1 cellular context compared by ENCODE assay signal in genomic region chr12:112382866-112383265, GRCh38.
TF ChIP-seq lines count a peak whose summit lies in the region.

No MANE protein-coding gene starts in this region.

TF ChIP-seq in H1, 55 proteins besides CTCF, POLR2A, EP300 and RAD21:
- TF ChIP-seq CBX5 (IDR thresholded peaks at IDR 0.05; ENCODE audit: low read depth, low read length) (no peak), CEBPB (IDR thresholded peaks at IDR 0.05; ENCODE audit: low read depth, low read length) (no peak), POU5F1 (IDR thresholded peaks at IDR 0.05; ENCODE audit: low read depth, low read length) (no peak), USF2 (IDR thresholded peaks at IDR 0.05; ENCODE audit: low read length) (no peak), ATF2 (IDR thresholded peaks at IDR 0.05; ENCODE audit: low read length) (no peak), TAF7 (optimal IDR thresholded peaks at IDR 0.05; ENCODE audit: borderline replicate concordance, low read depth, low read length) (no peak), SIX5 (IDR thresholded peaks at IDR 0.05; ENCODE audit: low read depth, low read length) (no peak), GABPA (IDR thresholded peaks at IDR 0.05; ENCODE audit: borderline replicate concordance, insufficient read depth, low read length) (no peak), EZH2 (IDR thresholded peaks at IDR 0.05; ENCODE audit: low read depth, low read length, severe bottlenecking) (no peak), YY1 (IDR thresholded peaks at IDR 0.05; ENCODE audit: low read depth, low read length) (no peak), SRF (IDR thresholded peaks at IDR 0.05; ENCODE audit: low read depth, low read length) (no peak), NANOG (IDR thresholded peaks at IDR 0.05; ENCODE audit: insufficient read depth, low read depth, low read length, poor library complexity, severe bottlenecking) (no peak), MAX (IDR thresholded peaks at IDR 0.05) (no peak), ZNF274 (IDR thresholded peaks at IDR 0.05; ENCODE audit: borderline replicate concordance, extremely low read depth, low read length) (no peak), CHD2 (IDR thresholded peaks at IDR 0.05; ENCODE audit: low read length) (no peak), ASH2L (IDR thresholded peaks at IDR 0.05; ENCODE audit: low read length) (no peak), JUN (IDR thresholded peaks at IDR 0.05; ENCODE audit: low read depth, low read length) (no peak), EGR1 (IDR thresholded peaks at IDR 0.05; ENCODE audit: borderline replicate concordance, low read depth, low read length) (no peak)
